32 cellular contexts compared by ENCODE assay signal in genomic region chr3:28012830-28013229, GRCh38.
"Had no signal": no experiment of that assay in that cellular context is flagged by ENCODE, and none has a peak within 500 bp of the region (broad histone marks: within the 10 kb centered on the region; RNA-seq: fewer than 3 reads in every experiment).

No MANE protein-coding gene starts in this region.

- H3K4me1 Mint-ChIP-seq: brain, immature natural killer cell, nephron had no signal

- H3K4me2 ChIP-seq: smooth muscle cell had no signal

- H3K27ac ChIP-seq: ascending aorta, heart left ventricle, neutrophil, stomach, suprapubic skin, tibial artery, upper lobe of right lung had no signal

- H3K27me3 ChIP-seq: ascending aorta, heart left ventricle, neutrophil, stomach, suprapubic skin, tibial artery, upper lobe of right lung had no signal

- DNase-seq: activated CD4-positive, alpha-beta T cell treated with anti-CD3 and anti-CD28 coated beads for 48 hours; activated CD4-positive, alpha-beta T cell treated with anti-CD3 and anti-CD28 coated beads, Interleukin-2, amount 50 U/mL, for 48 hours; activated CD8-positive, alpha-beta memory T cell treated with anti-CD3 and anti-CD28 coated beads, Interleukin-2, amount 50 U/mL, for 4 hours; activated effector memory CD4-positive, alpha-beta T cell treated with anti-CD3 and anti-CD28 coated beads, Interleukin-2, amount 50 U/mL, for 16 hours; activated naive CD4-positive, alpha-beta T cell treated with anti-CD3 and anti-CD28 coated beads for 36 hours; activated naive CD8-positive, alpha-beta T cell treated with anti-CD3 and anti-CD28 coated beads for 36 hours; activated T-cell treated with anti-CD3 and anti-CD28 coated beads, Interleukin-2, amount 50 U/mL, for 1 hour; caudate nucleus; heart left ventricle; hypothalamus; immature natural killer cell; kidney; left colon; mammary epithelial cell; stimulated activated CD4-positive, alpha-beta T cell treated with anti-CD3 and anti-CD28 coated beads, Interleukin-1b, Interleukin-23, amount 100 ng/mL, for 48 hours; stimulated activated CD4-positive, alpha-beta T cell treated with anti-CD3 and anti-CD28 coated beads, Interleukin-4, amount 100 ng/mL, for 4 hours; stimulated activated naive B cell treated with anti-CD40 and anti-IgM and Interleukin-4, amounts not matched to agents 10 μg/mL and 1 μg/mL and 100 μg/mL, for 72 hours; stomach; T-helper 1 cell; tibial artery; upper lobe of right lung had no signal

- H3K9me3 ChIP-seq: ascending aorta, heart left ventricle, neutrophil, stomach, suprapubic skin, tibial artery, upper lobe of right lung had no signal

- H3K27ac Mint-ChIP-seq: activated naive CD4-positive, alpha-beta T cell treated with anti-CD3 and anti-CD28 coated beads for 36 hours; activated naive CD8-positive, alpha-beta T cell treated with anti-CD3 and anti-CD28 coated beads for 36 hours; activated T-helper 1 cell treated with anti-CD3 and anti-CD28 coated beads, Interleukin-12 subunit alpha, Interleukin-12 subunit beta, Interleukin-2, Interleukin-4 antibody, amounts not matched to agents 30 ng/mL and 10 ng/mL and 1 ng/mL, durations not matched to agents 14 hours and 24 hours and 36 hours; brain; immature natural killer cell; nephron; progenitor cell of endocrine pancreas; stimulated activated naive B cell treated with anti-CD40 and anti-IgM and Interleukin-4, amounts not matched to agents 10 μg/mL and 1 μg/mL and 100 μg/mL, for 72 hours; T-helper 2 cell treated with Interferon-gamma antibody and Interleukin-4, amounts not matched to agents 5 μg/mL and 100 μg/mL, for 36 hours had no signal

- H3K4me1 ChIP-seq: ascending aorta, heart left ventricle, stomach, suprapubic skin, tibial artery, upper lobe of right lung had no signal

- H3K36me3 ChIP-seq: ascending aorta, heart left ventricle, neutrophil, stomach, suprapubic skin, tibial artery, upper lobe of right lung had no signal

- ATAC-seq: activated CD4-positive, CD25-positive, alpha-beta regulatory T cell treated with anti-CD3 and anti-CD28 coated beads, Interleukin-2, amount 50 U/mL, for 24 hours; heart left ventricle; left colon; sciatic nerve; stimulated activated naive B cell treated with anti-CD40 and anti-IgM and Interleukin-4, amounts not matched to agents 10 μg/mL and 1 μg/mL and 100 μg/mL, for 72 hours; upper lobe of right lung had no signal

- H3K4me3 ChIP-seq: ascending aorta, heart left ventricle, smooth muscle cell, stomach, suprapubic skin, tibial artery, upper lobe of right lung had no signal

- H3K27me3 Mint-ChIP-seq: activated naive CD8-positive, alpha-beta T cell treated with anti-CD3 and anti-CD28 coated beads for 36 hours; brain; progenitor cell of endocrine pancreas; stimulated activated naive B cell treated with anti-CD40 and anti-IgM and Interleukin-4, amounts not matched to agents 10 μg/mL and 1 μg/mL and 100 μg/mL, for 72 hours had no signal

- H3K4me3 Mint-ChIP-seq: activated naive CD4-positive, alpha-beta T cell treated with anti-CD3 and anti-CD28 coated beads for 36 hours; activated naive CD8-positive, alpha-beta T cell treated with anti-CD3 and anti-CD28 coated beads for 36 hours; activated T-helper 1 cell treated with anti-CD3 and anti-CD28 coated beads, Interleukin-12 subunit alpha, Interleukin-12 subunit beta, Interleukin-2, Interleukin-4 antibody, amounts not matched to agents 30 ng/mL and 10 ng/mL and 1 ng/mL, durations not matched to agents 14 hours and 24 hours and 36 hours; brain; immature natural killer cell; nephron; stimulated activated naive B cell treated with anti-CD40 and anti-IgM and Interleukin-4, amounts not matched to agents 10 μg/mL and 1 μg/mL and 100 μg/mL, for 72 hours; T-helper 2 cell treated with Interferon-gamma antibody and Interleukin-4, amounts not matched to agents 5 μg/mL and 100 μg/mL, for 36 hours had no signal

- H3K9me3 Mint-ChIP-seq: activated naive CD4-positive, alpha-beta T cell treated with anti-CD3 and anti-CD28 coated beads for 36 hours; activated T-helper 1 cell treated with anti-CD3 and anti-CD28 coated beads, Interleukin-12 subunit alpha, Interleukin-12 subunit beta, Interleukin-2, Interleukin-4 antibody, amounts not matched to agents 30 ng/mL and 10 ng/mL and 1 ng/mL, durations not matched to agents 14 hours and 24 hours and 36 hours; brain; immature natural killer cell; nephron; T-helper 2 cell treated with Interferon-gamma antibody and Interleukin-4, amounts not matched to agents 5 μg/mL and 100 μg/mL, for 36 hours had no signal

- H3K36me3 Mint-ChIP-seq: brain; immature natural killer cell; stimulated activated naive B cell treated with anti-CD40 and anti-IgM and Interleukin-4, amounts not matched to agents 10 μg/mL and 1 μg/mL and 100 μg/mL, for 72 hours had no signal
